8 cellular contexts compared by ENCODE assay signal in genomic region chr10:42637648-42638052, GRCh38. TPM values are rescaled to one million over a fixed set of nuclear protein-coding genes. Genes with fewer than 3 reads are reported as not detected.
DNase-seq lines count a peak whose midpoint lies in the region; ATAC-seq, FAIRE-seq and TF ChIP-seq lines count a peak whose summit lies in the region.

No MANE protein-coding gene starts in this region.

- in situ Hi-C loops in GM13977 (cut with MboI; ENCODE audit: low pct_unique_long_range_greater_than_20kb, low sequenced_read_pairs, unreplicated experiment): no loop called here

- no peak for TF ChIP-seq POLR2A in breast epithelium (IDR thresholded peaks at IDR 0.05)

- no peak for TF ChIP-seq CTCF in breast epithelium (IDR thresholded peaks at IDR 0.05)
- TF ChIP-seq CTCF in mucosa of descending colon (IDR thresholded peaks at IDR 0.05): no peak
- no peak for TF ChIP-seq CTCF in GM13977 (IDR thresholded peaks at IDR 0.05; ENCODE audit: extremely low read depth, insufficient read depth, missing control alignments)

- H3K9me3 ChIP-seq in breast epithelium (no peaks in the 10 kb centered on the region), mucosa of descending colon (no peaks in the 10 kb centered on the region)

- H3K4me1 ChIP-seq in breast epithelium (no peaks in the 10 kb centered on the region), mucosa of descending colon (ENCODE audit: low read depth) (peaks cover 19% of the 10 kb centered on the region)

- peak; percentile 5 for DNase-seq in stimulated activated CD4-positive, alpha-beta T cell treated with anti-CD3 and anti-CD28 coated beads, Interleukin-4, amount 100 ng/mL, for 24 hours
- DNase-seq in stimulated activated CD4-positive, alpha-beta T cell treated with anti-CD3 and anti-CD28 coated beads, Interleukin-4, amount 100 ng/mL, for 1 hour: no peak
- DNase-seq in breast epithelium (ENCODE audit: low spot score in 2 of 2) (no peak), mucosa of descending colon (no peak), GM13977 (ENCODE audit: low spot score) (no peak), NCI-H345 (lab: John Stamatoyannopoulos, UW) (no peak), frontal cortex (ENCODE audit: low spot score in 2 of 2) (no peak)

- H3K36me3 ChIP-seq in breast epithelium: no peaks in the 10 kb centered on the region
- H3K36me3 ChIP-seq in mucosa of descending colon (ENCODE audit: low read depth): no peaks in the 10 kb centered on the region

- no peak for FAIRE-seq in frontal cortex (lab: Jason Lieb, UNC)

- ATAC-seq in mucosa of descending colon: no peak
- no peak for ATAC-seq in HG02885 (IDR thresholded peaks at IDR 0.05; ENCODE audit: poor library complexity, unreplicated experiment)

- H3K27ac ChIP-seq in breast epithelium: peak overlapping the region; percentile 92 to 95

- intact Hi-C loops in breast epithelium (cut with DNase I; ENCODE audit: low total_unique reads): no loop called here
- intact Hi-C loops in mucosa of descending colon (cut with DNase I, micrococcal nuclease): no loop called here

- no peaks in the 10 kb centered on the region for H3K27me3 ChIP-seq in breast epithelium

- H3K4me3 ChIP-seq in breast epithelium: peak overlapping the region; percentile 77 to 82 (median 81)
- H3K4me3 ChIP-seq in mucosa of descending colon: peak overlapping the region; percentile 37

RNA-seq across cellular contexts. Expression of gene ZNF33B, which starts 0.7 kb away (rescaled TPM):
- total RNA-seq in breast epithelium (10 to 100 TPM; 13.8 to 61.8 (median 27.2) TPM), mucosa of descending colon (10 to 100 TPM; 22.2 to 36.7 (median 28.2) TPM), frontal cortex (32.2 TPM)
